8 cellular contexts compared by ENCODE assay signal in genomic region chr15:98548172-98548971, GRCh38.
DNase-seq lines count a peak whose midpoint lies in the region; ATAC-seq and TF ChIP-seq lines count a peak whose summit lies in the region.

No MANE protein-coding gene starts in this region.

- peak; percentile 14 for TF ChIP-seq CTCF in epithelial cell of esophagus (IDR thresholded peaks at IDR 0.05; ENCODE audit: insufficient read depth, low read depth, low read length, missing control alignments)

- DNase-seq in ACHN (peak; percentile 54), HT1080 (ENCODE audit: low read depth) (peak; percentile 35), epithelial cell of esophagus (ENCODE audit: low read depth) (peak; percentile 83), mesenteric fat pad (ENCODE audit: low spot score) (peak; percentile 93), NCI-H510A (lab: John Stamatoyannopoulos, UW) (no peak)
- DNase-seq in activated CD8-positive, alpha-beta memory T cell treated with anti-CD3 and anti-CD28 coated beads for 24 hours: peak; percentile 75
- peak; percentile 15 for DNase-seq in stimulated activated CD8-positive, alpha-beta memory T cell treated with anti-CD3 and anti-CD28 coated beads, Interleukin-12 subunit alpha, Interleukin-12 subunit beta, amount 100 ng/mL, for 24 hours (ENCODE audit: extremely low read depth)

- in situ Hi-C loops in ACHN (cut with HindIII; ENCODE audit: low pct_ligation_motif_present, low pct_unique_long_range_greater_than_20kb, low sequenced_read_pairs): no loop called here

- H3K4me3 ChIP-seq in epithelial cell of esophagus (ENCODE audit: low read length): peak overlapping the region; percentile 54

- no peak for ATAC-seq in GM19395 (IDR thresholded peaks at IDR 0.05; ENCODE audit: unreplicated experiment)
